ENCODE assay signal across 17 cellular contexts in genomic region chr10:131546086-131546810, GRCh38.
A peak's percentile ranks its signal among the peaks of the same experiment; 100 is the strongest.
DNase-seq lines count a peak whose midpoint lies in the region; ATAC-seq and TF ChIP-seq lines count a peak whose summit lies in the region.
"Had no signal": no experiment of that assay in that cellular context is flagged by ENCODE, and none has a peak within 500 bp of the region (broad histone marks: within the 10 kb centered on the region; RNA-seq: fewer than 3 reads in every experiment).

No MANE protein-coding gene starts in this region.

- H3K27me3 ChIP-seq in right atrium auricular region: no peaks in the 10 kb centered on the region

- TF ChIP-seq CTCF in right atrium auricular region (IDR thresholded peaks at IDR 0.05): no peak
- TF ChIP-seq CTCF in activated CD8-positive, alpha-beta T cell treated with anti-CD3 and anti-CD28 coated beads for 36 hours (IDR thresholded peaks at IDR 0.05): no peak

- H3K9me3 Mint-ChIP-seq in activated T-cell treated with anti-CD3 and anti-CD28 coated beads, Interleukin-2, amount 50 U/mL, for 72 hours: no peaks in the 10 kb centered on the region
- H3K9me3 Mint-ChIP-seq in activated CD8-positive, alpha-beta T cell treated with anti-CD3 and anti-CD28 coated beads for 36 hours: no peaks in the 10 kb centered on the region

- no peaks in the 10 kb centered on the region for H3K36me3 ChIP-seq in right atrium auricular region

- no peak overlapping the region for H3K27ac Mint-ChIP-seq in activated T-cell treated with anti-CD3 and anti-CD28 coated beads, Interleukin-2, amount 50 U/mL, for 72 hours
- H3K27ac Mint-ChIP-seq in activated CD8-positive, alpha-beta T cell treated with anti-CD3 and anti-CD28 coated beads for 36 hours: no peak overlapping the region

- DNase-seq in right atrium auricular region (ENCODE audit: low spot score): peak; percentile 21
- DNase-seq in left cardiac atrium: no peak
- DNase-seq in SW480 (ENCODE audit: low spot score): peak; percentile 92
- no peak for DNase-seq in left lobe of liver (ENCODE audit: low spot score)
- no peak for DNase-seq in AG08395 (ENCODE audit: low spot score)
- no peak for DNase-seq in DMS114 treated with DMSO at 0.1 percent for 48 hours (lab: John Stamatoyannopoulos, UW; ENCODE audit: unreplicated experiment)
- DNase-seq in activated T-cell treated with anti-CD3 and anti-CD28 coated beads, Interleukin-2, amount 50 U/mL, for 72 hours: no peak
- DNase-seq in activated CD8-positive, alpha-beta T cell treated with anti-CD3 and anti-CD28 coated beads for 36 hours: no peak
- DNase-seq: DMS 273 treated with DMSO at 0.1 percent for 48 hours, NCI-H1048, NCI-H1436 treated with DMSO at 0.1 percent for 48 hours, NCI-H2081, NCI-H2227 treated with DMSO at 0.1 percent for 48 hours, NCI-H526 treated with DMSO at 0.1 percent for 48 hours had no signal

- no peak overlapping the region for H3K4me3 ChIP-seq in right atrium auricular region
- H3K4me3 ChIP-seq: A549, K562 had no signal

- no peak overlapping the region for H3K27ac ChIP-seq in right atrium auricular region
- H3K27ac ChIP-seq: A549, C4-2B had no signal

- H3K4me1 Mint-ChIP-seq in activated T-cell treated with anti-CD3 and anti-CD28 coated beads, Interleukin-2, amount 50 U/mL, for 72 hours (ENCODE audit: low read depth): no peaks in the 10 kb centered on the region
- H3K4me1 Mint-ChIP-seq in activated CD8-positive, alpha-beta T cell treated with anti-CD3 and anti-CD28 coated beads for 36 hours (ENCODE audit: low read depth): no peaks in the 10 kb centered on the region

- H3K27me3 Mint-ChIP-seq in activated T-cell treated with anti-CD3 and anti-CD28 coated beads, Interleukin-2, amount 50 U/mL, for 72 hours (ENCODE audit: low read depth): peaks cover 8% of the 10 kb centered on the region
- H3K27me3 Mint-ChIP-seq in activated CD8-positive, alpha-beta T cell treated with anti-CD3 and anti-CD28 coated beads for 36 hours: no peaks in the 10 kb centered on the region

- no peaks in the 10 kb centered on the region for H3K36me3 Mint-ChIP-seq in activated T-cell treated with anti-CD3 and anti-CD28 coated beads, Interleukin-2, amount 50 U/mL, for 72 hours (ENCODE audit: insufficient read depth in 2 of 2)
- no peaks in the 10 kb centered on the region for H3K36me3 Mint-ChIP-seq in activated CD8-positive, alpha-beta T cell treated with anti-CD3 and anti-CD28 coated beads for 36 hours (ENCODE audit: low read depth)

- CTCF ChIA-PET in activated CD8-positive, alpha-beta T cell treated with anti-CD3 and anti-CD28 coated beads for 36 hours (lab: Charles Lee): no interaction called here

- H3K9me3 ChIP-seq in right atrium auricular region: no peaks in the 10 kb centered on the region
- H3K9me3 ChIP-seq: A549 had no signal

- no peak overlapping the region for H3K4me3 Mint-ChIP-seq in activated T-cell treated with anti-CD3 and anti-CD28 coated beads, Interleukin-2, amount 50 U/mL, for 72 hours
- H3K4me3 Mint-ChIP-seq in activated CD8-positive, alpha-beta T cell treated with anti-CD3 and anti-CD28 coated beads for 36 hours: no peak overlapping the region

- no peaks in the 10 kb centered on the region for H3K4me1 ChIP-seq in right atrium auricular region
- H3K4me1 ChIP-seq: A549 had no signal

- intact Hi-C loops in left cardiac atrium (cut with DNase I): no loop called here
- intact Hi-C loops in activated CD8-positive, alpha-beta T cell treated with anti-CD3 and anti-CD28 coated beads for 36 hours (cut with micrococcal nuclease): no loop called here

- POLR2A ChIA-PET in activated CD8-positive, alpha-beta T cell treated with anti-CD3 and anti-CD28 coated beads for 36 hours (lab: Charles Lee): no interaction called here

- ATAC-seq in left cardiac atrium (no peak), left lobe of liver (peak; percentile 17)
- no peak for ATAC-seq in activated T-cell treated with anti-CD3 and anti-CD28 coated beads, Interleukin-2, amount 50 U/mL, for 72 hours (replicated peaks in 1 of 2)
- ATAC-seq in activated CD8-positive, alpha-beta T cell treated with anti-CD3 and anti-CD28 coated beads for 36 hours: no peak
- ATAC-seq: A549, K562 had no signal

Comparison
In these comparisons a context has a peak if more than half of its experiments do, and no peak if none do; other contexts are left out.
1. DNase-seq: peak in right atrium auricular region (single experiment) and SW480 (single experiment); none in left cardiac atrium (single experiment), left lobe of liver (single experiment), AG08395 (single experiment), DMS114 treated with DMSO at 0.1 percent for 48 hours (single experiment), activated T-cell treated with anti-CD3 and anti-CD28 coated beads, Interleukin-2, amount 50 U/mL, for 72 hours (0 of 2) and activated CD8-positive, alpha-beta T cell treated with anti-CD3 and anti-CD28 coated beads for 36 hours (single experiment).